27 cellular contexts compared by ENCODE assay signal in the genomic region with DNA sequence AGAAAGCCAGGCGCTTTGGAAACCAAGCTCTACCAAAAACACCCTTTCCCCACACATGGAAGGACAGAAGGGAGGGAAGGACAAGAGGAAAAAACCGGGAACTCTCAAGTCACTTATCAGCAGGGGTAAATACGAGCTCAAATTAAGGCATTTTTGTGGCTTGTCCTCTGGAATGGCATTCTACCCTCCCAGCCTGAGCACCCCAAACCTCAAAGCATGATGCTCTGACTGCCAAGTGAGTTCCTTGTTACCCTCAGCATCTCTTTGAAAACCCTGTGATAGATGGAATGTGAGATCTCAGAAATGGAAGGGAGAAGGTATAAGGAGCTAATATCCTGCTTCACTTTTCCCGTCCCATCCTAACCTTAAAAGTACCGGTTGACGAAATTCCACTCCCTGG.
"Had no signal": no experiment of that assay in that cellular context is flagged by ENCODE, and none has a peak within 500 bp of the region (broad histone marks: within the 10 kb centered on the region; RNA-seq: fewer than 3 reads in every experiment).

No MANE protein-coding gene starts in this region.

- H3K4me3 ChIP-seq: ascending aorta, colonic mucosa, gastroesophageal sphincter, neural progenitor cell, right atrium auricular region, spleen, suprapubic skin, tibial artery, upper lobe of right lung had no signal

- H3K27ac ChIP-seq: ascending aorta, colonic mucosa, gastroesophageal sphincter, neural progenitor cell, right atrium auricular region, spleen, suprapubic skin, tibial artery, upper lobe of right lung had no signal

- H3K27me3 ChIP-seq: ascending aorta, colonic mucosa, gastroesophageal sphincter, neural progenitor cell, right atrium auricular region, spleen, suprapubic skin, tibial artery, upper lobe of right lung had no signal

- DNase-seq: activated CD4-positive, alpha-beta T cell treated with anti-CD3 and anti-CD28 coated beads for 36 hours; activated CD4-positive, CD25-positive, alpha-beta regulatory T cell; activated CD8-positive, alpha-beta memory T cell treated with anti-CD3 and anti-CD28 coated beads, Interleukin-2, amount 10 ng/mL, durations not matched to agents 7 days and 5 days; activated CD8-positive, alpha-beta T cell treated with anti-CD3 and anti-CD28 coated beads, Interleukin-2, amount 10 ng/mL, durations not matched to agents 7 days and 5 days; activated effector memory CD4-positive, alpha-beta T cell treated with anti-CD3 and anti-CD28 coated beads, Interleukin-2, amount 50 U/mL, for 16 hours; activated naive CD4-positive, alpha-beta T cell treated with anti-CD3 and anti-CD28 coated beads, Interleukin-2, amount 10 ng/mL, durations not matched to agents 7 days and 5 days; activated naive CD8-positive, alpha-beta T cell treated with anti-CD3 and anti-CD28 coated beads, Interleukin-2, amount 10 ng/mL, durations not matched to agents 7 days and 5 days; activated T-cell treated with anti-CD3 and anti-CD28 coated beads for 4 hours; cerebellar nuclear complex; colonic mucosa; effector CD8-positive, alpha-beta T cell; erythroblast; hippocampal formation; immature natural killer cell; kidney; left colon; naive thymus-derived CD4-positive, alpha-beta T cell; occipital lobe; spleen; stimulated activated naive CD4-positive, alpha-beta T cell; tibial artery; upper lobe of right lung had no signal

- H3K9me3 ChIP-seq: ascending aorta, colonic mucosa, gastroesophageal sphincter, right atrium auricular region, spleen, suprapubic skin, tibial artery, upper lobe of right lung had no signal

- H3K4me1 ChIP-seq: ascending aorta, colonic mucosa, gastroesophageal sphincter, neural progenitor cell, right atrium auricular region, spleen, suprapubic skin, tibial artery, upper lobe of right lung had no signal

- ATAC-seq: activated CD4-positive, alpha-beta T cell treated with anti-CD3 and anti-CD28 coated beads for 36 hours; activated CD8-positive, alpha-beta memory T cell treated with anti-CD3 and anti-CD28 coated beads, Interleukin-2, amount 10 ng/mL, durations not matched to agents 7 days and 5 days; activated CD8-positive, alpha-beta T cell treated with anti-CD3 and anti-CD28 coated beads, Interleukin-2, amount 10 ng/mL, durations not matched to agents 7 days and 5 days; gastroesophageal sphincter; left colon; naive thymus-derived CD4-positive, alpha-beta T cell; upper lobe of right lung had no signal
